In the genomic region with DNA sequence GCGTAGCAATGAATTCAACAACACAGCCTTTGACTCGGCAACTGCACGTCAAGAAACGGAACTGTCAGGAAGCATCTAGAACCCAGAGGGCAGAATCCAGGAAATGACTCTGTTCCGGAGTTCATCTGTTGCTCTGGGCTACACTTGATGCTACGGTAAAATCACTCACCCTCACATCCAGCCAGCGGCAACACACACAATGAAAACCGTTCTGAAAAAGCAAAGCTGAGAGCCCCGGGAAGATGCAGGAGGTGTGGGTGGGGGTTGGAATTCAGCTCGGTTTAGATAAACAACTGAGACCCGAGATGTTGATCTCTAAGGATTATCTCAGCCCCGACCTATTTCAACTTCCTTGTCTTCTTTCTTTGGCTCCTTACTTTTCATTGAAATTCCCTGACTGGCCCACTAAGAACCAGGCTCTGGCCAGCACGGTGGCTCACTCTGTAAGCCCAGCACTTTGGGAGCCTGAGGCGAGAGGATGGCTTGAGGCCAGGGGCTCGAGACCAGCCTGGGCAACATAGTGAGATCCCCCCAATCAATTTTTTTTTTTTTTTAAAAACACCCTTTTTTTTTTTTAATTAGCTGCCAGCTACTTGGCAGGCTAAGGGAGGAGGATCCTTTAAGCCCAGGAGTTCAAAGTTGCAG, we compare ENCODE assay signal across 8 cellular contexts. TPM values are rescaled to one million over a fixed set of nuclear protein-coding genes. Genes with fewer than 3 reads are reported as not detected.
DNase-seq lines count a peak whose midpoint lies in the region; ATAC-seq, FAIRE-seq and TF ChIP-seq lines count a peak whose summit lies in the region.

No MANE protein-coding gene starts in this region.

- H3K27ac Mint-ChIP-seq in activated CD8-positive, alpha-beta T cell treated with anti-CD3 and anti-CD28 coated beads, Interleukin-2, amount 10 ng/mL, durations not matched to agents 7 days and 5 days, result peak overlapping the region; percentile 87

- no peak for TF ChIP-seq POLR2A in IMR-90 (IDR thresholded peaks at IDR 0.05; ENCODE audit: low read depth, low read length)
- TF ChIP-seq POLR2A in esophagus squamous epithelium (IDR thresholded peaks at IDR 0.05), result peak in 1 of 4 donors; percentile 54
- TF ChIP-seq POLR2A in H54 (IDR thresholded peaks at IDR 0.05; ENCODE audit: low read depth, low read length), result no peak

- no peak overlapping the region; the same call in 1 of the 2 replicates for H3K9ac ChIP-seq in IMR-90 (ENCODE audit: low read depth, low read length)

- H3K9me3 Mint-ChIP-seq in activated CD8-positive, alpha-beta T cell treated with anti-CD3 and anti-CD28 coated beads, Interleukin-2, amount 10 ng/mL, durations not matched to agents 7 days and 5 days (ENCODE audit: insufficient read depth), result no peaks in the 10 kb centered on the region

- no peak overlapping the region for H3K4me3 ChIP-seq in IMR-90 (ENCODE audit: insufficient read depth, low read depth, low read length)
- H3K4me3 ChIP-seq in esophagus squamous epithelium, result peak overlapping the region in 1 of 4 donors; percentile 18
- H3K4me3 ChIP-seq in pancreas, result no peak overlapping the region

- peak overlapping the region; percentile 16 for H3K18ac ChIP-seq in IMR-90 (ENCODE audit: low read depth, low read length)

- peak overlapping the region; percentile 82 for H4K91ac ChIP-seq in IMR-90 (ENCODE audit: insufficient read depth, low read depth, low read length)

- peak overlapping the region; percentile 90 for H2AFZ ChIP-seq in IMR-90 (replicated peaks; ENCODE audit: low read length, poor library complexity)

- no peak for TF ChIP-seq RAD21 in IMR-90 (IDR thresholded peaks at IDR 0.05; ENCODE audit: low read length)

- H4K20me1 ChIP-seq in IMR-90 (ENCODE audit: insufficient read depth, low read length), result no peaks in the 10 kb centered on the region

- peaks cover 7% of the 10 kb centered on the region for H3K4me1 ChIP-seq in IMR-90 (ENCODE audit: control insufficient read depth, insufficient read depth, low read length)
- H3K4me1 ChIP-seq in esophagus squamous epithelium, result peaks cover 0 to 34% (median 8%) of the 10 kb centered on the region in 3 donors
- H3K4me1 ChIP-seq in pancreas, result no peaks in the 10 kb centered on the region

- H3K9me1 ChIP-seq in IMR-90 (ENCODE audit: insufficient read depth, low read length), result peaks cover 9% of the 10 kb centered on the region; the same call in 1 of the 2 replicates

- intact Hi-C loops in IMR-90 (cut with micrococcal nuclease), result loop anchor here (5.0 kb wide), 1 partner anchor 138 kb away; no protein-coding TSS in a partner anchor
- intact Hi-C loops in esophagus squamous epithelium (cut with DNase I), result no loop called here
- intact Hi-C loops in pancreas (cut with DNase I), result no loop called here

- ATAC-seq in IMR-90 (ENCODE audit: low read depth), result peak; percentile 76
- ATAC-seq in activated CD8-positive, alpha-beta T cell treated with anti-CD3 and anti-CD28 coated beads, Interleukin-2, amount 10 ng/mL, durations not matched to agents 7 days and 5 days, result peak; percentile 98
- ATAC-seq in pancreas, result peak in 3 of 4 donors; percentile 65 to 81 (median 72)
- ATAC-seq in HG03135 (IDR thresholded peaks at IDR 0.05; ENCODE audit: unreplicated experiment), result no peak

- H2AK9ac ChIP-seq in IMR-90 (replicated peaks; ENCODE audit: low read depth, low read length, poor library complexity), result peak overlapping the region; percentile 93

- no peak for TF ChIP-seq CTCF in IMR-90 (conservative IDR thresholded peaks at IDR 0.05; ENCODE audit: low read depth, low read length)
- TF ChIP-seq CTCF in esophagus squamous epithelium (IDR thresholded peaks at IDR 0.05), result no peak
- no peak for TF ChIP-seq CTCF in pancreas (IDR thresholded peaks at IDR 0.05)

- H3K9me3 ChIP-seq in IMR-90 (ENCODE audit: control insufficient read depth, insufficient read depth, low read length) (no peaks in the 10 kb centered on the region), esophagus squamous epithelium (no peaks in the 10 kb centered on the region), pancreas (no peaks in the 10 kb centered on the region)

- H3K4me2 ChIP-seq in IMR-90 (ENCODE audit: low read depth, low read length), result peak overlapping the region; percentile 62

- in situ Hi-C loops in IMR-90 (cut with MboI; ENCODE audit: low sequenced_read_pairs), result no loop called here

- H3K36me3 Mint-ChIP-seq in activated CD8-positive, alpha-beta T cell treated with anti-CD3 and anti-CD28 coated beads, Interleukin-2, amount 10 ng/mL, durations not matched to agents 7 days and 5 days (ENCODE audit: low read depth), result no peaks in the 10 kb centered on the region

- H3K27ac ChIP-seq in IMR-90 (ENCODE audit: insufficient read depth, low read length) (peak overlapping the region; percentile 15; the same call in 1 of the 2 replicates), esophagus squamous epithelium (peak overlapping the region; percentile 23 to 70 (median 57)), pancreas (peak overlapping the region in 1 of 4 donors; percentile 26)

- peak overlapping the region; percentile 69; the same call in 1 of the 2 replicates for H2AK5ac ChIP-seq in IMR-90 (ENCODE audit: low read depth, low read length)

- CTCF ChIA-PET in IMR-90 (lab: Yijun Ruan, JAX), result interaction anchor here (1.0 kb wide), 2 partner anchors 22 to 83 kb away, joined by 4 read pairs; no protein-coding TSS in a partner anchor
- CTCF ChIA-PET in activated CD8-positive, alpha-beta T cell treated with anti-CD3 and anti-CD28 coated beads, Interleukin-2, amount 10 ng/mL, durations not matched to agents 7 days and 5 days (lab: Charles Lee), result interaction anchor here (1.0 to 2.7 kb wide), 5 partner anchors 9 to 141 kb away, joined by 4 to 13 read pairs (median 5); no protein-coding TSS in a partner anchor

- H3K36me3 ChIP-seq in IMR-90 (ENCODE audit: control insufficient read depth, insufficient read depth, low read length) (no peaks in the 10 kb centered on the region), esophagus squamous epithelium (no peaks in the 10 kb centered on the region), pancreas (no peaks in the 10 kb centered on the region)

- H4K5ac ChIP-seq in IMR-90 (ENCODE audit: low read depth, low read length), result peak overlapping the region; percentile 4

- peak overlapping the region; percentile 93 for H2BK20ac ChIP-seq in IMR-90 (ENCODE audit: low read depth, low read length)

- H3K4ac ChIP-seq in IMR-90 (ENCODE audit: low read depth, low read length), result peak overlapping the region; percentile 75

- H3K4me3 Mint-ChIP-seq in activated CD8-positive, alpha-beta T cell treated with anti-CD3 and anti-CD28 coated beads, Interleukin-2, amount 10 ng/mL, durations not matched to agents 7 days and 5 days, result peak overlapping the region; percentile 47

- H3K27me3 ChIP-seq in IMR-90 (ENCODE audit: control insufficient read depth, insufficient read depth, low read length) (no peaks in the 10 kb centered on the region), esophagus squamous epithelium (no peaks in the 10 kb centered on the region), pancreas (no peaks in the 10 kb centered on the region)

- FAIRE-seq in pancreas (lab: Jason Lieb, UNC) (no peak), H54 (lab: Jason Lieb, UNC) (no peak)

- H3K14ac ChIP-seq in IMR-90 (replicated peaks; ENCODE audit: low read depth, low read length), result peak overlapping the region; percentile 75

- POLR2A ChIA-PET in IMR-90 (lab: Charles Lee; ENCODE audit: unreplicated experiment), result interaction anchor here (0.6 kb wide), 1 partner anchor 39 kb away, joined by 7 read pairs; no protein-coding TSS in a partner anchor
- POLR2A ChIA-PET in activated CD8-positive, alpha-beta T cell treated with anti-CD3 and anti-CD28 coated beads, Interleukin-2, amount 10 ng/mL, durations not matched to agents 7 days and 5 days (lab: Charles Lee), result interaction anchor here (0.6 to 1.8 kb wide), 8 partner anchors 10 to 153 kb away, joined by 3 to 6 read pairs (median 4); no protein-coding TSS in a partner anchor

- dilution Hi-C loops in IMR-90 (cut with HindIII; ENCODE audit: low sequenced_read_pairs, unreplicated experiment), result no loop called here

- H3K79me1 ChIP-seq in IMR-90 (ENCODE audit: low read depth in 1 of 2, low read length in 2 of 2), result no peaks in the 10 kb centered on the region

- H2BK120ac ChIP-seq in IMR-90 (ENCODE audit: low read depth, low read length), result peak overlapping the region; percentile 88

- peak overlapping the region; percentile 51 for H2BK5ac ChIP-seq in IMR-90 (ENCODE audit: low read depth, low read length, poor library complexity, severe bottlenecking)

- 21% methylated on average over 3 of the region's 15 CpGs; no CpG with 5 or more reads in 1 of the 2 experiments for WGBS in IMR-90 (ENCODE audit: extremely low coverage in 2 of 2, insufficient read length in 1 of 2), 2 experiments
- WGBS in esophagus squamous epithelium, 2 donors, result 11 to 17% methylated on average over 13 to 14 of the region's 15 CpGs
- WGBS in pancreas, 2 donors, result 59 to 61% methylated on average over 15 of the region's 15 CpGs

- H3K56ac ChIP-seq in IMR-90 (ENCODE audit: extremely low read depth, insufficient read depth, low read length), result peak overlapping the region; percentile 20; the same call in 1 of the 2 replicates

- peaks cover 7% of the 10 kb centered on the region for H3K27me3 Mint-ChIP-seq in activated CD8-positive, alpha-beta T cell treated with anti-CD3 and anti-CD28 coated beads, Interleukin-2, amount 10 ng/mL, durations not matched to agents 7 days and 5 days (ENCODE audit: low read depth)

- peak overlapping the region; percentile 72; the same call in 1 of the 3 replicates for H2BK15ac ChIP-seq in IMR-90 (ENCODE audit: low read depth, low read length)

- H3K23ac ChIP-seq in IMR-90 (ENCODE audit: low read depth, low read length), result peak overlapping the region; percentile 54

- no TSS peak for BruUV-seq in IMR-90 (replicated peaks; lab: Mats Ljungman, UMichigan)

- DNase-seq in Daoy (ENCODE audit: low read depth), result peak; percentile 64
- peak; percentile 80 for DNase-seq in IMR-90
- DNase-seq in activated CD8-positive, alpha-beta T cell treated with anti-CD3 and anti-CD28 coated beads, Interleukin-2, amount 10 ng/mL, durations not matched to agents 7 days and 5 days, result peak; percentile 77
- DNase-seq in esophagus squamous epithelium (lab: John Stamatoyannopoulos, UW), result no peak
- DNase-seq in pancreas, result peak in 1 of 6 donors; percentile 5
- DNase-seq in H54 (ENCODE audit: insufficient read length, low spot score), result no peak
- no peak for DNase-seq in DMS 273 (lab: John Stamatoyannopoulos, UW; ENCODE audit: unreplicated experiment)

- peak overlapping the region; percentile 15 to 89; a peak in 3 of 4 replicates for H4K8ac ChIP-seq in IMR-90 (ENCODE audit: low read depth in 2 of 2, low read length in 2 of 2)

- H3K4me1 Mint-ChIP-seq in activated CD8-positive, alpha-beta T cell treated with anti-CD3 and anti-CD28 coated beads, Interleukin-2, amount 10 ng/mL, durations not matched to agents 7 days and 5 days (ENCODE audit: low read depth), result peaks cover 21% of the 10 kb centered on the region

RNA-seq across cellular contexts. Expression of a gene that starts 13.3 kb away (rescaled TPM):
- total RNA-seq in Daoy (2014; rRNA removed; shearing (Covaris generic)), result 0.40 and 2.3 TPM in 2 replicates
- total RNA-seq in IMR-90 (2012; rRNA removed) (not detected in 2 replicates), esophagus squamous epithelium (10 to 100 TPM in 1 of 4 donors, 1 to 10 TPM in 3; 2.0 to 11.1 (median 6.4) TPM), pancreas (10 to 100 TPM; 19.2 to 40.5 (median 28.2) TPM)
- polyA plus RNA-seq in IMR-90 (2012; rRNA removed) (0.17 and 0.41 TPM in 2 replicates), pancreas (100 to 1,000 TPM in 1 of 2 donors, 10 to 100 TPM in 1; 97.9 to 130 TPM)
- 0.05 and 0.34 TPM in 2 replicates for polyA plus RNA-seq in IMR-90 (2012; cell fraction: cytosol; rRNA removed)
- polyA plus RNA-seq in IMR-90 (2012; cell fraction: nucleus; rRNA removed; ENCODE audit: low replicate concordance), result 1.9 and 2.9 TPM in 2 replicates
- under 1 TPM; 0.16 to 0.61 TPM for total RNA-seq in activated CD8-positive, alpha-beta T cell treated with anti-CD3 and anti-CD28 coated beads, Interleukin-2, amount 10 ng/mL, durations not matched to agents 7 days and 5 days

RNA-seq across cellular contexts. Expression of a gene that starts 23.5 kb away (rescaled TPM):
- total RNA-seq in Daoy (2014; rRNA removed; shearing (Covaris generic)), result 35.1 and 41.3 TPM in 2 replicates
- 52.2 and 63.0 TPM in 2 replicates for total RNA-seq in IMR-90 (2012; rRNA removed)
- polyA plus RNA-seq in IMR-90 (2012; rRNA removed), result 47.4 and 54.4 TPM in 2 replicates
- 22.4 and 32.2 TPM in 2 replicates for polyA plus RNA-seq in IMR-90 (2012; cell fraction: cytosol; rRNA removed)
- polyA plus RNA-seq in IMR-90 (2012; cell fraction: nucleus; rRNA removed; ENCODE audit: low replicate concordance), result 26.6 and 80.9 TPM in 2 replicates
- 100 to 1,000 TPM; 189 to 207 TPM for total RNA-seq in activated CD8-positive, alpha-beta T cell treated with anti-CD3 and anti-CD28 coated beads, Interleukin-2, amount 10 ng/mL, durations not matched to agents 7 days and 5 days
- total RNA-seq in esophagus squamous epithelium, result 100 to 1,000 TPM in 2 of 4 donors, 10 to 100 TPM in 2; 84.9 to 152 (median 120) TPM
- total RNA-seq in pancreas, result 10 to 100 TPM; 18.4 to 55.0 (median 33.4) TPM
- polyA plus RNA-seq in pancreas, result 10 to 100 TPM; 22.3 to 33.7 TPM

RNA-seq across cellular contexts. Expression of a gene that starts 37.5 kb away (rescaled TPM):
- not detected in 2 replicates for total RNA-seq in Daoy (2014; rRNA removed; shearing (Covaris generic))
- total RNA-seq in IMR-90 (2012; rRNA removed), result not detected in 2 replicates
- not detected in 2 replicates for polyA plus RNA-seq in IMR-90 (2012; rRNA removed)
- not detected in 2 replicates for polyA plus RNA-seq in IMR-90 (2012; cell fraction: cytosol; rRNA removed)
- not detected in 2 replicates for polyA plus RNA-seq in IMR-90 (2012; cell fraction: nucleus; rRNA removed; ENCODE audit: low replicate concordance)
- total RNA-seq in activated CD8-positive, alpha-beta T cell treated with anti-CD3 and anti-CD28 coated beads, Interleukin-2, amount 10 ng/mL, durations not matched to agents 7 days and 5 days, result not detected
- total RNA-seq in esophagus squamous epithelium, result not detected
- total RNA-seq in pancreas, result not detected
- not detected for polyA plus RNA-seq in pancreas

Comparison
In these comparisons a context has a peak if more than half of its experiments do, and no peak if none do; other contexts are left out.
1. DNase-seq: peak in Daoy (single experiment), IMR-90 (single experiment) and activated CD8-positive, alpha-beta T cell treated with anti-CD3 and anti-CD28 coated beads, Interleukin-2, amount 10 ng/mL, durations not matched to agents 7 days and 5 days (single experiment); none in esophagus squamous epithelium (single experiment), H54 (single experiment) and DMS 273 (single experiment).